Comparison of ENCODE assay signal across 21 cellular contexts in the genomic region with DNA sequence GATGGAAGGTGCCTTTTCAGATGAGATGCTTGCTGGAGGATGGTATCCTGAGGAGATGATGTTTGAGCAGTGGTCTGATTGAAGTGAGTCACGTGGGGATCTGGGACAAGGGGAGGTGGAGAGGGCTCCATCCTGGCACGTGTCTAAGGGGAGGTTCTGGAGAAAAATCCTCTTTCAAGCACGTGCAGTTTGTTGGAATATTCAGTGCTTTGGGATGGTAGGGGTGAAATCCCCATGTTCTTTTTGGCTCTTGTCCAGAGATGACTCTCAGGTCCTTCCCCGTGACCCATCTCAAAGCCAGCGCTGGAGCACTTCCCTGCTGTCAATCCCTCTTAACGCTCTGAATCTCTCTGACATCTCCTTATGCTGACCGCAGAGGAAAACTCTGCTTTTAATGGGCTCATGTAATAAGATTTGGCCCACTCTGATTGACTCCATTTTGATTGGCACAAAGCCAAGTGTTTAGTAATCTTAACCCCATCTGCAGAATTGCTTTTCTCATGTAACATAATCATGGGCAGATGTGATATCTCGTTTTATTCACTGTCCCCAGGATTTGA. TPM values are rescaled to one million over a fixed set of nuclear protein-coding genes. Genes with fewer than 3 reads are reported as not detected.
DNase-seq lines count a peak whose midpoint lies in the region; ATAC-seq, FAIRE-seq and TF ChIP-seq lines count a peak whose summit lies in the region.
"Had no signal": no experiment of that assay in that cellular context is flagged by ENCODE, and none has a peak within 500 bp of the region (broad histone marks: within the 10 kb centered on the region; RNA-seq: fewer than 3 reads in every experiment).

No MANE protein-coding gene starts in this region.

- H3K4me2 ChIP-seq in SK-N-SH: no peak overlapping the region
- H3K4me2 ChIP-seq in HepG2 (ENCODE audit: low read depth, low read length): no peak overlapping the region

- H3K4me1 ChIP-seq in SK-N-SH (ENCODE audit: control insufficient read depth in 1 of 2, insufficient read depth in 2 of 2, low read depth in 1 of 2, low read length in 1 of 2) (peaks cover 0 to 10% of the 10 kb centered on the region in 2 experiments; a peak in 2 of 4 replicates), HepG2 (ENCODE audit: insufficient read depth, low read length) (no peaks in the 10 kb centered on the region)
- H3K4me1 ChIP-seq: BE2C, left ventricle myocardium inferior, vagina had no signal

- H3K9me3 ChIP-seq in SK-N-SH (no peaks in the 10 kb centered on the region), HepG2 (ENCODE audit: low read length) (no peaks in the 10 kb centered on the region)
- H3K9me3 ChIP-seq: BE2C, left ventricle myocardium inferior, vagina had no signal

- no peaks in the 10 kb centered on the region for H3K9me2 ChIP-seq in SK-N-SH

- no peak for TF ChIP-seq POLR2A in HepG2 (IDR thresholded peaks at IDR 0.05; ENCODE audit: insufficient read depth in 1 of 2, low read depth in 2 of 2, low read length in 2 of 2)

- H2AFZ ChIP-seq in SK-N-SH (ENCODE audit: low read depth) (no peak overlapping the region; the same call in 1 of the 2 replicates), HepG2 (ENCODE audit: low read length) (no peak overlapping the region)

- H3K4me3 ChIP-seq in SK-N-SH (ENCODE audit: low read depth in 2 of 2, low read length in 1 of 2) (no peak overlapping the region; a peak in 1 of 4 replicates), HepG2 (replicated peaks in 1 of 3; ENCODE audit: insufficient read depth in 1 of 3, low read depth in 2 of 3, low read length in 3 of 3) (no peak overlapping the region)
- H3K4me3 ChIP-seq: left ventricle myocardium inferior, vagina had no signal

- no peak for TF ChIP-seq CTCF in SK-N-SH (IDR thresholded peaks at IDR 0.05)
- TF ChIP-seq CTCF in HepG2 (CRISPR knock-in tag; IDR thresholded peaks at IDR 0.05): no peak

- ATAC-seq in HepG2 (no peak), HG02798 (IDR thresholded peaks at IDR 0.05; ENCODE audit: poor library complexity, unreplicated experiment) (no peak)
- ATAC-seq: Right ventricle myocardium inferior had no signal

- H3F3A ChIP-seq in SK-N-SH (replicated peaks; ENCODE audit: insufficient read depth): peaks cover 6% of the 10 kb centered on the region

- H3K9ac ChIP-seq in SK-N-SH: no peak overlapping the region
- no peak overlapping the region for H3K9ac ChIP-seq in HepG2 (ENCODE audit: insufficient read depth, low read depth, low read length)

- no TSS peak for BruUV-seq in HepG2 (replicated peaks; lab: Mats Ljungman, UMichigan)

- intact Hi-C loops in HepG2 (cut with micrococcal nuclease; ENCODE audit: unreplicated experiment): no loop called here

- H4K20me1 ChIP-seq in SK-N-SH (ENCODE audit: insufficient read depth): no peaks in the 10 kb centered on the region
- H4K20me1 ChIP-seq in HepG2 (ENCODE audit: insufficient read depth, low read length): no peaks in the 10 kb centered on the region

- no peaks in the 10 kb centered on the region for H3K27me3 ChIP-seq in SK-N-SH (ENCODE audit: insufficient read depth)
- H3K27me3 ChIP-seq in HepG2 (ENCODE audit: control insufficient read depth in 1 of 2, insufficient read depth in 2 of 2, low read length in 2 of 2): 0 out of 5 replicates have a peak, but pooled peaks cover 0 to 3% of the 10 kb centered on the region in 2 experiments
- H3K27me3 ChIP-seq: BE2C, vagina had no signal

- TF ChIP-seq EP300 in SK-N-SH (IDR thresholded peaks at IDR 0.05; ENCODE audit: borderline replicate concordance in 1 of 2, low read depth in 1 of 2, low read length in 1 of 2) (peak in 1 of 2 experiments; percentile 78; a peak in 1 of 4 replicates), HepG2 (IDR thresholded peaks at IDR 0.05; ENCODE audit: low read depth in 2 of 2, low read length in 2 of 2) (no peak), HepG2 (CRISPR knock-in tag; IDR thresholded peaks at IDR 0.05; ENCODE audit: borderline replicate concordance) (no peak)

- POLR2A ChIA-PET in SK-N-SH (lab: Yijun Ruan, JAX): no interaction called here
- POLR2A ChIA-PET in HepG2 (lab: Yijun Ruan, JAX): no interaction called here

- H3K36me3 ChIP-seq in SK-N-SH (replicated peaks in 1 of 2; ENCODE audit: control insufficient read depth in 1 of 2, insufficient read depth in 2 of 2, low read length in 1 of 2) (no peaks in the 10 kb centered on the region), HepG2 (replicated peaks in 1 of 2; ENCODE audit: control insufficient read depth in 1 of 2, insufficient read depth in 2 of 2, low read length in 2 of 2) (no peaks in the 10 kb centered on the region)
- H3K36me3 ChIP-seq: BE2C, left ventricle myocardium inferior, vagina had no signal

- WGBS in SK-N-SH (ENCODE audit: low lambda C conversion rate): 9% methylated on average over 8 of the region's 8 CpGs
- WGBS in HepG2 (ENCODE audit: low lambda C conversion rate): 25% methylated on average over 7 of the region's 8 CpGs

- H3K27ac ChIP-seq in SK-N-SH (ENCODE audit: low read depth in 2 of 2, low read length in 1 of 2) (no peak overlapping the region), HepG2 (ENCODE audit: extremely low read length, insufficient read depth, low read length) (no peak overlapping the region)
- H3K27ac ChIP-seq: left ventricle myocardium inferior, vagina had no signal

- no peak for FAIRE-seq in HepG2 (lab: Jason Lieb, UNC)

- DNase-seq in NCI-H1417 (lab: John Stamatoyannopoulos, UW) (peak in 2 of 3 experiments; percentile 16 to 67), NCI-H1417 treated with DMSO at 0.1 percent for 48 hours (lab: John Stamatoyannopoulos, UW) (no peak), NCI-H187 (lab: John Stamatoyannopoulos, UW) (peak; percentile 33 to 40), SK-N-SH (peak; percentile 68), HepG2 (ENCODE audit: low spot score) (no peak), T-helper 1 cell (no peak), C1 segment of cervical spinal cord (lab: John Stamatoyannopoulos, UW) (no peak)
- DNase-seq: activated CD4-positive, alpha-beta T cell treated with anti-CD3 and anti-CD28 coated beads for 48 hours; activated effector memory CD4-positive, alpha-beta T cell treated with Interleukin-2 at 50 U/mL for 16 hours; BE2C; DMS153; erythroblast; KG1; left ventricle myocardium inferior; NCI-H446 treated with DMSO at 0.1 percent for 48 hours had no signal

- in situ Hi-C loops in HepG2 (cut with HindIII; ENCODE audit: extremely low pct_ligation_motif_present, low pct_unique_long_range_greater_than_20kb): no loop called here

- H3K79me2 ChIP-seq in SK-N-SH (ENCODE audit: insufficient read depth): no peaks in the 10 kb centered on the region
- no peaks in the 10 kb centered on the region for H3K79me2 ChIP-seq in HepG2 (ENCODE audit: insufficient read depth, low read length)

- CTCF ChIA-PET in SK-N-SH (lab: Yijun Ruan, JAX): no interaction called here
- CTCF ChIA-PET in HepG2 (lab: Yijun Ruan, JAX; ENCODE audit: low intra/inter-chr PET ratio, low total read pairs): no interaction called here

- no peak for TF ChIP-seq RAD21 in SK-N-SH (IDR thresholded peaks at IDR 0.05; ENCODE audit: low read length)
- TF ChIP-seq RAD21 in HepG2 (CRISPR knock-in tag; IDR thresholded peaks at IDR 0.05): no peak

RNA-seq across cellular contexts. Expression of gene KLKB1, which starts 10.8 kb away (rescaled TPM):
- polyA plus RNA-seq in SK-N-SH (2012; rRNA removed) (0.03 and 0.12 TPM in 2 replicates), HepG2 (2011; rRNA removed) (0.26 and 0.67 TPM in 2 replicates)
- not detected in 2 replicates for polyA plus RNA-seq in SK-N-SH (2012; cell fraction: cytosol; rRNA removed)
- polyA plus RNA-seq in SK-N-SH (2012; cell fraction: nucleus; rRNA removed): 0.13 and 0.23 TPM in 2 replicates
- total RNA-seq in HepG2 (2016; rRNA removed; fragmentation: Illumina TruSeq; extraction: Trizol): 0.49 and 0.59 TPM in 2 replicates
- total RNA-seq in HepG2 (2016; cell fraction: cytosol; rRNA removed; fragmentation: Illumina TruSeq; extraction: Trizol; ENCODE audit: low read depth): not detected in 2 replicates
- 0.32 TPM in 1 of 2 replicates, not detected in the other for total RNA-seq in HepG2 (2016; cell fraction: insoluble cytoplasmic fraction; rRNA removed; fragmentation: Illumina TruSeq; extraction: Trizol)
- total RNA-seq in HepG2 (2016; cell fraction: membrane; rRNA removed; fragmentation: Illumina TruSeq; extraction: Trizol): 0.19 and 0.21 TPM in 2 replicates
- 0.28 and 1.6 TPM in 2 replicates for total RNA-seq in HepG2 (2016; cell fraction: nucleus; rRNA removed; fragmentation: Illumina TruSeq; extraction: Trizol)
- 0.17 and 0.38 TPM in 2 replicates for polyA plus RNA-seq in HepG2 (2011; cell fraction: cytosol; rRNA removed)
- 0.35 and 0.50 TPM in 2 replicates for polyA plus RNA-seq in HepG2 (2011; cell fraction: nucleus; rRNA removed)
- polyA plus RNA-seq in HepG2 (2012): 1.7 and 2.7 TPM in 2 replicates
- 0.08 TPM in 1 of 2 replicates, not detected in the other for polyA plus RNA-seq in HepG2 (2016; cell fraction: cytosol; fragmentation: Illumina TruSeq; extraction: Trizol; ENCODE audit: low read depth)
- 0.22 and 0.24 TPM in 2 replicates for polyA plus RNA-seq in HepG2 (2016; cell fraction: insoluble cytoplasmic fraction; fragmentation: Illumina TruSeq; extraction: Trizol; ENCODE audit: low read depth)
- polyA plus RNA-seq in HepG2 (2016; cell fraction: membrane; fragmentation: Illumina TruSeq; extraction: Trizol; ENCODE audit: low read depth): 0.14 and 0.16 TPM in 2 replicates
- polyA plus RNA-seq in HepG2 (2016; cell fraction: nucleus; fragmentation: Illumina TruSeq; extraction: Trizol; ENCODE audit: insufficient read depth, low read depth): 1.4 and 1.5 TPM in 2 replicates
- polyA minus RNA-seq in HepG2 (2011; rRNA and poly(A)+ RNA removed; ENCODE audit: low replicate concordance): 0.56 TPM in 1 of 2 replicates, not detected in the other
- polyA minus RNA-seq in HepG2 (2011; cell fraction: cytosol; rRNA and poly(A)+ RNA removed): 0.69 TPM in 1 of 2 replicates, not detected in the other
- polyA minus RNA-seq in HepG2 (2011; cell fraction: nucleus; rRNA and poly(A)+ RNA removed): 0.25 TPM in 1 of 2 replicates, not detected in the other
- total RNA-seq: A172, glomerular endothelial cell had no signal

RNA-seq across cellular contexts. Expression of gene CYP4V2, which starts 25.2 kb away (rescaled TPM):
- 7.8 and 10.0 TPM in 2 replicates for polyA plus RNA-seq in SK-N-SH (2012; rRNA removed)
- 10.4 and 11.7 TPM in 2 replicates for polyA plus RNA-seq in SK-N-SH (2012; cell fraction: cytosol; rRNA removed)
- 14.5 and 17.6 TPM in 2 replicates for polyA plus RNA-seq in SK-N-SH (2012; cell fraction: nucleus; rRNA removed)
- 2.1 and 7.2 TPM in 2 replicates for total RNA-seq in HepG2 (2016; rRNA removed; fragmentation: Illumina TruSeq; extraction: Trizol)
- 1.5 and 2.2 TPM in 2 replicates for total RNA-seq in HepG2 (2016; cell fraction: cytosol; rRNA removed; fragmentation: Illumina TruSeq; extraction: Trizol; ENCODE audit: low read depth)
- 3.0 and 6.9 TPM in 2 replicates for total RNA-seq in HepG2 (2016; cell fraction: insoluble cytoplasmic fraction; rRNA removed; fragmentation: Illumina TruSeq; extraction: Trizol)
- 2.9 and 3.1 TPM in 2 replicates for total RNA-seq in HepG2 (2016; cell fraction: membrane; rRNA removed; fragmentation: Illumina TruSeq; extraction: Trizol)
- 14.3 and 14.6 TPM in 2 replicates for total RNA-seq in HepG2 (2016; cell fraction: nucleus; rRNA removed; fragmentation: Illumina TruSeq; extraction: Trizol)
- 4.7 and 6.2 TPM in 2 replicates for polyA plus RNA-seq in HepG2 (2011; rRNA removed)
- 2.1 and 3.2 TPM in 2 replicates for polyA plus RNA-seq in HepG2 (2011; cell fraction: cytosol; rRNA removed)
- 16.5 and 24.0 TPM in 2 replicates for polyA plus RNA-seq in HepG2 (2011; cell fraction: nucleus; rRNA removed)
- 6.6 and 6.7 TPM in 2 replicates for polyA plus RNA-seq in HepG2 (2012)
- 1.9 and 2.1 TPM in 2 replicates for polyA plus RNA-seq in HepG2 (2016; cell fraction: cytosol; fragmentation: Illumina TruSeq; extraction: Trizol; ENCODE audit: low read depth)
- polyA plus RNA-seq in HepG2 (2016; cell fraction: insoluble cytoplasmic fraction; fragmentation: Illumina TruSeq; extraction: Trizol; ENCODE audit: low read depth): 2.6 and 2.9 TPM in 2 replicates
- 2.3 and 2.6 TPM in 2 replicates for polyA plus RNA-seq in HepG2 (2016; cell fraction: membrane; fragmentation: Illumina TruSeq; extraction: Trizol; ENCODE audit: low read depth)
- 40.3 and 41.1 TPM in 2 replicates for polyA plus RNA-seq in HepG2 (2016; cell fraction: nucleus; fragmentation: Illumina TruSeq; extraction: Trizol; ENCODE audit: insufficient read depth, low read depth)
- 0.82 and 1.7 TPM in 2 replicates for polyA minus RNA-seq in HepG2 (2011; rRNA and poly(A)+ RNA removed; ENCODE audit: low replicate concordance)
- 1.6 and 2.0 TPM in 2 replicates for polyA minus RNA-seq in HepG2 (2011; cell fraction: cytosol; rRNA and poly(A)+ RNA removed)
- polyA minus RNA-seq in HepG2 (2011; cell fraction: nucleus; rRNA and poly(A)+ RNA removed): 9.9 and 14.3 TPM in 2 replicates

RNA-seq across cellular contexts. Expression of gene F11, which starts 49.4 kb away (rescaled TPM):
- polyA plus RNA-seq in SK-N-SH (2012; rRNA removed) (not detected in 2 replicates), HepG2 (2011; rRNA removed) (35.1 and 48.7 TPM in 2 replicates)
- polyA plus RNA-seq in SK-N-SH (2012; cell fraction: cytosol; rRNA removed): not detected in 2 replicates
- polyA plus RNA-seq in SK-N-SH (2012; cell fraction: nucleus; rRNA removed): not detected in 2 replicates
- 27.6 and 58.0 TPM in 2 replicates for total RNA-seq in HepG2 (2016; rRNA removed; fragmentation: Illumina TruSeq; extraction: Trizol)
- 7.0 and 7.4 TPM in 2 replicates for total RNA-seq in HepG2 (2016; cell fraction: cytosol; rRNA removed; fragmentation: Illumina TruSeq; extraction: Trizol; ENCODE audit: low read depth)
- 25.4 and 56.7 TPM in 2 replicates for total RNA-seq in HepG2 (2016; cell fraction: insoluble cytoplasmic fraction; rRNA removed; fragmentation: Illumina TruSeq; extraction: Trizol)
- 11.6 and 12.3 TPM in 2 replicates for total RNA-seq in HepG2 (2016; cell fraction: membrane; rRNA removed; fragmentation: Illumina TruSeq; extraction: Trizol)
- 72.8 and 74.4 TPM in 2 replicates for total RNA-seq in HepG2 (2016; cell fraction: nucleus; rRNA removed; fragmentation: Illumina TruSeq; extraction: Trizol)
- polyA plus RNA-seq in HepG2 (2011; cell fraction: cytosol; rRNA removed): 18.9 and 37.4 TPM in 2 replicates
- 73.5 and 117 TPM in 2 replicates for polyA plus RNA-seq in HepG2 (2011; cell fraction: nucleus; rRNA removed)
- polyA plus RNA-seq in HepG2 (2012): 46.7 and 65.0 TPM in 2 replicates
- 4.0 and 4.8 TPM in 2 replicates for polyA plus RNA-seq in HepG2 (2016; cell fraction: cytosol; fragmentation: Illumina TruSeq; extraction: Trizol; ENCODE audit: low read depth)
- polyA plus RNA-seq in HepG2 (2016; cell fraction: insoluble cytoplasmic fraction; fragmentation: Illumina TruSeq; extraction: Trizol; ENCODE audit: low read depth): 21.2 and 23.4 TPM in 2 replicates
- polyA plus RNA-seq in HepG2 (2016; cell fraction: membrane; fragmentation: Illumina TruSeq; extraction: Trizol; ENCODE audit: low read depth): 6.0 and 7.5 TPM in 2 replicates
- 107 and 113 TPM in 2 replicates for polyA plus RNA-seq in HepG2 (2016; cell fraction: nucleus; fragmentation: Illumina TruSeq; extraction: Trizol; ENCODE audit: insufficient read depth, low read depth)
- 18.4 TPM in 1 of 2 replicates, not detected in the other for polyA minus RNA-seq in HepG2 (2011; rRNA and poly(A)+ RNA removed; ENCODE audit: low replicate concordance)
- 13.9 and 27.5 TPM in 2 replicates for polyA minus RNA-seq in HepG2 (2011; cell fraction: cytosol; rRNA and poly(A)+ RNA removed)
- polyA minus RNA-seq in HepG2 (2011; cell fraction: nucleus; rRNA and poly(A)+ RNA removed): 74.5 and 137 TPM in 2 replicates
- total RNA-seq: A172, glomerular endothelial cell, mononuclear cell, Right ventricle myocardium inferior, vagina had no signal

Comparison
In these comparisons a context has a peak if more than half of its experiments do, and no peak if none do; other contexts are left out.
1. DNase-seq: peak in NCI-H1417 (2 of 3), NCI-H187 (2 of 2) and SK-N-SH (single experiment); none in NCI-H1417 treated with DMSO at 0.1 percent for 48 hours (single experiment), HepG2 (single experiment), T-helper 1 cell (0 of 5) and C1 segment of cervical spinal cord (0 of 14).
2. RNA of gene F11, which starts 49.4 kb away (polyA plus RNA-seq): 4.0 to 117 TPM in HepG2; not detected in SK-N-SH; every median in the first group is over 4 times any median in the second.